8 cellular contexts compared by ENCODE assay signal in genomic region chr22:42500164-42500835, GRCh38. TPM values are rescaled to one million over a fixed set of nuclear protein-coding genes. Genes with fewer than 3 reads are reported as not detected.
DNase-seq lines count a peak whose midpoint lies in the region; ATAC-seq and TF ChIP-seq lines count a peak whose summit lies in the region.

No MANE protein-coding gene starts in this region.

- ATAC-seq in HG03095 (IDR thresholded peaks at IDR 0.05; ENCODE audit: unreplicated experiment) = peak; percentile 57
- peak; percentile 86 to 93 for ATAC-seq in right cardiac atrium

- DNase-seq in right cardiac atrium (peak; percentile 86 to 96 (median 94)), skeletal muscle cell (ENCODE audit: low read depth) (peak; percentile 6), NCI-H2171 (lab: John Stamatoyannopoulos, UW) (no peak), Calu3 (no peak)

- TF ChIP-seq POLR2A in GM18526 (IDR thresholded peaks at IDR 0.05; ENCODE audit: extremely low read depth, insufficient read length) = peak; percentile 17

- H3K4me1 Mint-ChIP-seq in T-helper 1 cell treated with Interleukin-12 subunit alpha and Interleukin-12 subunit beta and Interleukin-4 antibody, amounts not matched to agents 30 μg/mL and 1 μg/mL, for 36 hours (ENCODE audit: low read depth) = peaks cover 15% of the 10 kb centered on the region
- H3K4me1 Mint-ChIP-seq in Calu3 (ENCODE audit: low read depth, unreplicated experiment) = peaks cover 27% of the 10 kb centered on the region

- peak overlapping the region; percentile 72 for H3K27ac ChIP-seq in angular gyrus (ENCODE audit: low read depth, low read length)
- no peak overlapping the region for H3K27ac ChIP-seq in right cardiac atrium (ENCODE audit: low read length)

- H3K27me3 ChIP-seq in right cardiac atrium (ENCODE audit: control insufficient read depth, insufficient read depth) = no peaks in the 10 kb centered on the region

- 4% methylated on average over 55 of the region's 55 CpGs for WGBS in right cardiac atrium

- no TSS peak for BruUV-seq in Calu3 (replicated peaks; lab: Mats Ljungman, UMichigan)

- no peaks in the 10 kb centered on the region for H3K4me1 ChIP-seq in right cardiac atrium (ENCODE audit: control insufficient read depth, insufficient read depth, low read length)

- H3K36me3 Mint-ChIP-seq in T-helper 1 cell treated with Interleukin-12 subunit alpha and Interleukin-12 subunit beta and Interleukin-4 antibody, amounts not matched to agents 30 μg/mL and 1 μg/mL, for 36 hours (ENCODE audit: low read depth) = peaks cover 2% of the 10 kb centered on the region
- H3K36me3 Mint-ChIP-seq in Calu3 (ENCODE audit: insufficient read depth, unreplicated experiment) = no peaks in the 10 kb centered on the region

- H3K4me3 ChIP-seq in right cardiac atrium (ENCODE audit: low read length) (peak overlapping the region; percentile 14), skeletal muscle cell (ENCODE audit: low read depth, low read length) (peak overlapping the region; percentile 37)

- no peaks in the 10 kb centered on the region for H3K9me3 ChIP-seq in right cardiac atrium (ENCODE audit: control insufficient read depth, low read length)

- no peaks in the 10 kb centered on the region for H3K9me3 Mint-ChIP-seq in T-helper 1 cell treated with Interleukin-12 subunit alpha and Interleukin-12 subunit beta and Interleukin-4 antibody, amounts not matched to agents 30 μg/mL and 1 μg/mL, for 36 hours
- H3K9me3 Mint-ChIP-seq in Calu3 (ENCODE audit: low read depth, unreplicated experiment) = no peaks in the 10 kb centered on the region

- no peak for TF ChIP-seq CTCF in Calu3 (IDR thresholded peaks at IDR 0.05; ENCODE audit: unreplicated experiment)

- H3K27me3 Mint-ChIP-seq in T-helper 1 cell treated with Interleukin-12 subunit alpha and Interleukin-12 subunit beta and Interleukin-4 antibody, amounts not matched to agents 30 μg/mL and 1 μg/mL, for 36 hours (ENCODE audit: low read depth) = peaks cover 3% of the 10 kb centered on the region
- no peaks in the 10 kb centered on the region for H3K27me3 Mint-ChIP-seq in Calu3 (ENCODE audit: unreplicated experiment)

- CTCF ChIA-PET in Calu3 (lab: Charles Lee) = no interaction called here

- intact Hi-C loops in right cardiac atrium (cut with DNase I) = no loop called here
- intact Hi-C loops in Calu3 (cut with micrococcal nuclease; ENCODE audit: unreplicated experiment) = no loop called here

- H3K4me3 Mint-ChIP-seq in T-helper 1 cell treated with Interleukin-12 subunit alpha and Interleukin-12 subunit beta and Interleukin-4 antibody, amounts not matched to agents 30 μg/mL and 1 μg/mL, for 36 hours = peak overlapping the region; percentile 65
- no peak overlapping the region for H3K4me3 Mint-ChIP-seq in Calu3 (ENCODE audit: low read depth, unreplicated experiment)

- H3K27ac Mint-ChIP-seq in T-helper 1 cell treated with Interleukin-12 subunit alpha and Interleukin-12 subunit beta and Interleukin-4 antibody, amounts not matched to agents 30 μg/mL and 1 μg/mL, for 36 hours = no peak overlapping the region
- H3K27ac Mint-ChIP-seq in Calu3 (ENCODE audit: unreplicated experiment) = no peak overlapping the region

RNA-seq across cellular contexts. Expression of gene RRP7A, which starts 19.3 kb away (rescaled TPM):
- total RNA-seq in right cardiac atrium (10 to 100 TPM; 23.5 to 29.8 (median 25.1) TPM), Calu3 (2022) (64.7 and 71.4 TPM in 2 replicates)
- 19.3 TPM for polyA plus RNA-seq in right cardiac atrium

RNA-seq across cellular contexts. Expression of gene SERHL2, which starts 53.5 kb away (rescaled TPM):
- total RNA-seq in right cardiac atrium (1 to 10 TPM; 3.3 to 5.0 (median 4.3) TPM), Calu3 (2022) (0.45 and 0.76 TPM in 2 replicates)
- polyA plus RNA-seq in right cardiac atrium = 4.8 TPM

Comparison
In these comparisons a context has a peak if more than half of its experiments do, and no peak if none do; other contexts are left out.
1. DNase-seq: peak in right cardiac atrium (3 of 3) and skeletal muscle cell (single experiment); none in NCI-H2171 (single experiment) and Calu3 (single experiment).